ENCODE assay signal across 12 cellular contexts in genomic region chr13:36778083-36778671, GRCh38. TPM values are rescaled to one million over a fixed set of nuclear protein-coding genes. Genes with fewer than 3 reads are reported as not detected.
DNase-seq lines count a peak whose midpoint lies in the region; ATAC-seq and TF ChIP-seq lines count a peak whose summit lies in the region.
"Had no signal": no experiment of that assay in that cellular context is flagged by ENCODE, and none has a peak within 500 bp of the region (broad histone marks: within the 10 kb centered on the region; RNA-seq: fewer than 3 reads in every experiment).

No MANE protein-coding gene starts in this region.

- no peaks in the 10 kb centered on the region for H3K36me3 ChIP-seq in SJCRH30
- H3K36me3 ChIP-seq in iPS-15b (ENCODE audit: control insufficient read depth, insufficient read depth, low read length), result no peaks in the 10 kb centered on the region

- no peak overlapping the region for H3K9ac ChIP-seq in iPS-15b (ENCODE audit: low read depth, low read length)

- DNase-seq in NCI-H82 (lab: John Stamatoyannopoulos, UW) (peak; percentile 64), NCI-H82 treated with DMSO at 0.1 percent for 48 hours (lab: John Stamatoyannopoulos, UW; ENCODE audit: unreplicated experiment) (no peak), SJCRH30 (peak; percentile 75 to 80), type B pancreatic cell (ENCODE audit: extremely low spot score, unreplicated experiment) (no peak), NK-92 (lab: John Stamatoyannopoulos, UW; ENCODE audit: unreplicated experiment) (no peak), GM13976 (ENCODE audit: low spot score) (no peak)
- DNase-seq: 8988T, midbrain, NCI-H1105 treated with DMSO at 0.1 percent for 48 hours, SHP77 treated with DMSO at 0.1 percent for 48 hours had no signal

- in situ Hi-C loops in GM13976 (cut with MboI; ENCODE audit: low sequenced_read_pairs, unreplicated experiment), result no loop called here

- peak overlapping the region; percentile 76 for H3K27ac Mint-ChIP-seq in type B pancreatic cell

- H3K27me3 Mint-ChIP-seq in type B pancreatic cell, result no peaks in the 10 kb centered on the region

- H3K36me3 Mint-ChIP-seq in type B pancreatic cell, result no peaks in the 10 kb centered on the region

- peak overlapping the region; percentile 60 for H3K4me3 Mint-ChIP-seq in type B pancreatic cell

- H3K27me3 ChIP-seq in SJCRH30, result no peaks in the 10 kb centered on the region
- H3K27me3 ChIP-seq in iPS-15b (ENCODE audit: control insufficient read depth, insufficient read depth, low read length), result no peaks in the 10 kb centered on the region

- no peak for ATAC-seq in GM19455 (IDR thresholded peaks at IDR 0.05; ENCODE audit: unreplicated experiment)

- peaks cover 26% of the 10 kb centered on the region for H3K4me1 Mint-ChIP-seq in type B pancreatic cell (ENCODE audit: unreplicated experiment)

- H3K4me3 ChIP-seq in SJCRH30, result peak overlapping the region; percentile 48
- peak overlapping the region; percentile 26 for H3K4me3 ChIP-seq in iPS-15b (ENCODE audit: low read depth, low read length)

- peaks cover 3% of the 10 kb centered on the region; the same call in 1 of the 2 replicates for H3K4me1 ChIP-seq in SJCRH30
- peaks cover 10% of the 10 kb centered on the region for H3K4me1 ChIP-seq in iPS-15b (ENCODE audit: control insufficient read depth, insufficient read depth, low read length)

- no peak overlapping the region for H3K27ac ChIP-seq in SJCRH30

- no peaks in the 10 kb centered on the region for H3K9me3 ChIP-seq in SJCRH30 (replicated peaks)
- H3K9me3 ChIP-seq in iPS-15b (ENCODE audit: control insufficient read depth, insufficient read depth, low read length), result no peaks in the 10 kb centered on the region

- no peak for TF ChIP-seq CTCF in type B pancreatic cell (conservative IDR thresholded peaks at IDR 0.05)
- no peak for TF ChIP-seq CTCF in GM13976 (IDR thresholded peaks at IDR 0.05; ENCODE audit: borderline replicate concordance, control extremely low read depth, extremely low read depth, insufficient read depth, missing control alignments)

- peaks cover 9% of the 10 kb centered on the region for H3K9me3 Mint-ChIP-seq in type B pancreatic cell

RNA-seq across cellular contexts. Expression of gene RFXAP, which starts 40.8 kb away (rescaled TPM):
- 7.3 and 8.9 TPM in 2 replicates for total RNA-seq in SJCRH30 (2014; rRNA removed; shearing (Covaris generic))
- total RNA-seq in type B pancreatic cell (ENCODE audit: low replicate concordance), result 7.8 and 10.5 TPM in 2 replicates

Comparison
In these comparisons a context has a peak if more than half of its experiments do, and no peak if none do; other contexts are left out.
1. DNase-seq: peak in NCI-H82 (single experiment) and SJCRH30 (2 of 2); none in NCI-H82 treated with DMSO at 0.1 percent for 48 hours (single experiment), type B pancreatic cell (single experiment), NK-92 (single experiment) and GM13976 (single experiment).